Comparison of ENCODE assay signal across 11 cellular contexts in the genomic region with DNA sequence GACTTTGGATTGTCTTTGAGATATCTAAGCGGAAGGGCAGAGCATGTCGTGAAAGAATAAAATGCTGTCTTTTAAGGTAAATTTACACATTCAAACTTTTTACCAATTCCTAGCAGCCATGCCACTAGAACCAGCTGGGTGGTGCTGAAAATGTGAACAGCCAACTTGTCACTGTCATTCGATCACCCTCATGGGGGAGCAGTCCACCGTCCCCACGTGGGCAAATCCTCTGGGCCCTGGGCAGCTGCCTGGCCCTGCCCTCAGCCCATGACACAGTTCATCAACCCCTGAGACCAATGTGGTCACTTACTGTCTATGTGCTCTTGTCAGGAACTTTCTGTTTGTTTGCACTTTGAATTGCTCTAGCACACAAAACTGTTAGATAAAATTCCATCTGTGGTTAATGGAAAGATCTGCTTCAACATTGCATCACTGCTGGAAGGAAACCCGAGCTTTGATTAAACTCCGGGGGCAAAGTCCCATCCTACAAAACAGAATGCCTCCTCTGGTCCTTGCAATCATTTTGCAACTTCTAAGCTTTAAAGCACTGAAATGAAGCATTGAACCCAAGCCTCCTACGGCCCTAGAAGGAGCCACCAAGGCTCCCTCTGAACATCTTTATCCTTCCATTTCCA. TPM values are rescaled to one million over a fixed set of nuclear protein-coding genes. Genes with fewer than 3 reads are reported as not detected.
DNase-seq lines count a peak whose midpoint lies in the region; ATAC-seq, FAIRE-seq and TF ChIP-seq lines count a peak whose summit lies in the region.
"Had no signal": no experiment of that assay in that cellular context is flagged by ENCODE, and none has a peak within 500 bp of the region (broad histone marks: within the 10 kb centered on the region; RNA-seq: fewer than 3 reads in every experiment).

No MANE protein-coding gene starts in this region.

- no peak overlapping the region for H2AFZ ChIP-seq in fibroblast of lung (ENCODE audit: low read length)

- H3K4me3 ChIP-seq in fibroblast of lung (replicated peaks in 1 of 4; ENCODE audit: control extremely low read depth in 1 of 4, insufficient read depth in 1 of 4, low read depth in 3 of 4, low read length in 4 of 4) = peak overlapping the region in 2 of 4 experiments; percentile 5 to 23
- H3K4me3 ChIP-seq in mucosa of descending colon = no peak overlapping the region
- no peak overlapping the region for H3K4me3 ChIP-seq in aorta (ENCODE audit: low read length in 2 of 2)

- H3K27ac ChIP-seq in fibroblast of lung (ENCODE audit: insufficient read depth, low read length) (peak overlapping the region; percentile 46), aorta (ENCODE audit: low read depth in 1 of 2, low read length in 2 of 2) (no peak overlapping the region)

- DNase-seq in Right ventricle myocardium inferior (ENCODE audit: missing footprints) = no peak
- DNase-seq in cardiac septum (ENCODE audit: low spot score) = no peak
- peak; percentile 24 to 30 for DNase-seq in fibroblast of lung (ENCODE audit: low read depth in 2 of 2)
- DNase-seq in mucosa of descending colon = no peak
- DNase-seq in aorta = no peak
- DNase-seq in OCI-M1 (lab: John Stamatoyannopoulos, UW) = no peak
- no peak for DNase-seq in D721Med (ENCODE audit: insufficient read length, low spot score)
- DNase-seq: activated CD4-positive, alpha-beta T cell treated with anti-CD3 and anti-CD28 coated beads, Interleukin-2, amount 10 ng/mL, durations not matched to agents 7 days and 5 days; H7; NCI-H510A had no signal

- peak overlapping the region; percentile 75 for H3K4me2 ChIP-seq in fibroblast of lung (ENCODE audit: extremely low read depth, insufficient read depth, low read length)

- no peak for TF ChIP-seq CTCF in fibroblast of lung (conservative IDR thresholded peaks at IDR 0.05 in 1 of 2, IDR thresholded peaks at IDR 0.05 in 1 of 2; ENCODE audit: low read depth in 1 of 2, low read length in 2 of 2)
- no peak for TF ChIP-seq CTCF in mucosa of descending colon (IDR thresholded peaks at IDR 0.05)
- TF ChIP-seq CTCF in D721Med (IDR thresholded peaks at IDR 0.05; ENCODE audit: insufficient read depth, missing control alignments) = no peak

- H3K4me1 ChIP-seq in fibroblast of lung (ENCODE audit: control insufficient read depth, extremely low read depth, insufficient read depth, low read length) (no peaks in the 10 kb centered on the region), mucosa of descending colon (ENCODE audit: low read depth) (peaks cover 7% of the 10 kb centered on the region), aorta (ENCODE audit: control insufficient read depth in 1 of 2, insufficient read depth in 2 of 2, low read length in 2 of 2) (no peaks in the 10 kb centered on the region)

- WGBS in aorta, 2 donors = 58 to 68% methylated on average over 8 of the region's 8 CpGs

- no peaks in the 10 kb centered on the region for H3K9me3 ChIP-seq in fibroblast of lung (ENCODE audit: control insufficient read depth, insufficient read depth, low read depth, low read length)
- no peaks in the 10 kb centered on the region for H3K9me3 ChIP-seq in mucosa of descending colon
- H3K9me3 ChIP-seq in aorta (ENCODE audit: control insufficient read depth, low read length) = no peaks in the 10 kb centered on the region

- intact Hi-C loops in Right ventricle myocardium inferior (cut with DNase I) = no loop called here
- intact Hi-C loops in cardiac septum (cut with DNase I) = no loop called here
- intact Hi-C loops in mucosa of descending colon (cut with DNase I, micrococcal nuclease) = no loop called here
- intact Hi-C loops in aorta (cut with DNase I) = no loop called here

- no peaks in the 10 kb centered on the region for H3K27me3 ChIP-seq in fibroblast of lung (ENCODE audit: control insufficient read depth, insufficient read depth, low read length)
- no peaks in the 10 kb centered on the region for H3K27me3 ChIP-seq in aorta (ENCODE audit: control insufficient read depth in 1 of 2, insufficient read depth in 2 of 2, low read length in 1 of 2)

- no peak overlapping the region for H3K9ac ChIP-seq in fibroblast of lung (ENCODE audit: insufficient read depth, low read length)

- FAIRE-seq in D721Med (lab: Jason Lieb, UNC) = no peak

- no peaks in the 10 kb centered on the region for H3K79me2 ChIP-seq in fibroblast of lung (ENCODE audit: control insufficient read depth, insufficient read depth, low read length)

- H3K36me3 ChIP-seq in fibroblast of lung (ENCODE audit: control insufficient read depth, insufficient read depth, low read length) (no peaks in the 10 kb centered on the region), mucosa of descending colon (ENCODE audit: low read depth) (no peaks in the 10 kb centered on the region), aorta (ENCODE audit: control insufficient read depth in 1 of 2, insufficient read depth in 2 of 2, low read length in 1 of 2) (no peaks in the 10 kb centered on the region)

- peak; percentile 55 for ATAC-seq in Right ventricle myocardium inferior
- peak; percentile 62 for ATAC-seq in mucosa of descending colon
- ATAC-seq in aorta (ENCODE audit: low FRiP score) = peak; percentile 58
- ATAC-seq in HG03025 (IDR thresholded peaks at IDR 0.05; ENCODE audit: low FRiP score, unreplicated experiment) = no peak

- H4K20me1 ChIP-seq in fibroblast of lung (ENCODE audit: control insufficient read depth, extremely low read depth, insufficient read depth, low read length) = no peaks in the 10 kb centered on the region

RNA-seq across cellular contexts. Expression of a gene that starts 50.1 kb away (rescaled TPM):
- total RNA-seq in Right ventricle myocardium inferior (33.8 TPM), cardiac septum (10.6 TPM), fibroblast of lung (0.83 and 1.0 TPM in 2 replicates), mucosa of descending colon (10 to 100 TPM; 21.3 to 58.4 (median 30.3) TPM), aorta (10 to 100 TPM in 1 of 2 donors, 1 to 10 TPM in 1; 5.0 to 11.2 TPM)
- polyA plus RNA-seq in fibroblast of lung (0.02 and 1.5 TPM in 2 replicates), aorta (1 to 10 TPM in 1 of 2 donors, not detected in 1; 1.6 TPM)
- polyA plus RNA-seq in fibroblast of lung (2012) = 0.07 and 1.4 TPM in 2 replicates
- polyA minus RNA-seq in fibroblast of lung (ENCODE audit: low replicate concordance) = 4.7 TPM in 1 of 2 replicates, not detected in the other

Comparison
In these comparisons a context has a peak if more than half of its experiments do, and no peak if none do; other contexts are left out.
1. DNase-seq: peak in fibroblast of lung (2 of 2); none in Right ventricle myocardium inferior (single experiment), cardiac septum (single experiment), mucosa of descending colon (0 of 3), aorta (0 of 2), OCI-M1 (single experiment) and D721Med (single experiment).